In the genomic region with DNA sequence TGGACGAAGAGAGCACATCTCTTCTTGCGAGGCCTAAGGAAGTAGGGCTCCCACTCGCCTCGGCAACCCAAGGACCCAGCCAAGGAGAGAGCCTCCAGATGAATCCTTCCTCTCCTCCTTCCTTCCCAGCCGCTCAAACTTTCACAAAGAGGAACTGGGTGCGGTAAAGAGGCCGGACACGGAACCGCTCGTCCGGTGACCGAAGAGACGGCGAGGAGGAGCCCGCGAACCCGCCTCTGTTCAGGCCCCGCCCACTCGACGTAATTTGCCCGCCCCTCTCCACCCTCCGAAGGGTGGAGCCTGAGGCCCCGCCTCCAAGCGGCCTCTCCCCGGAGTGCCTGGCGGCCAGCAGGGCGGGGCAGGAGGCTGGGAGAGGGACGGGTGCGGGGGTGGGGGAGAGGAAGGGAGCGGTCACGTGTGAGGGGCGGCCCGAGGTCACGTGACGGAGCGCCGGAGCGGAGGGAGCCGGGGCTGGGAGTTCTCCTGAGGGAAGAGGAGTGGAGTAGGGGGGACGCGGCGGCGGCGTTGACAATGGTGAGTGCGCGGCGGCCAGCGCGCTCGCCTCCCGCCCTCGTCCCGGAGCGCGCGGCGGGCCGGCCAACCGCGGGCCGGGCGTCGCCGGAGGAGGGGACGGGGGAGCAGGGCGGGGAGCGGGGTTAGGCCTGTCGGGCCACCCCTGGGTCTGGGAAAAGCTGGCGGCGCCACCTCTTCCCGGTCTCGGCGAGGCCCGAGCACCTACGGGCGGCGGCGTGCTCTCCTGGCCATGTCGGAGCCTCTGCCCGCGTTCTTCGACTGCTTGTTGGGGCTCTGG, we compare ENCODE assay signal across 8 cellular contexts. TPM values are rescaled to one million over a fixed set of nuclear protein-coding genes. Genes with fewer than 3 reads are reported as not detected.
DNase-seq lines count a peak whose midpoint lies in the region; ATAC-seq and TF ChIP-seq lines count a peak whose summit lies in the region.

A gene (plus strand): TSS at position 432 of the 811 bp plus-strand sequence. CDS start 100 bp downstream, at position 532.

- POLR2A ChIA-PET in PC-3 (lab: Charles Lee; ENCODE audit: unreplicated experiment) = interaction anchor here (0.6 kb wide), 1 partner anchor 91 kb away, joined by 4 read pairs; no protein-coding TSS in a partner anchor

- CTCF ChIA-PET in PC-3 (lab: Charles Lee) = no interaction called here

- peak; percentile 84 for ATAC-seq in GM21619 (IDR thresholded peaks at IDR 0.05; ENCODE audit: unreplicated experiment)
- peak; percentile 82 for ATAC-seq in PC-3

- no peak for TF ChIP-seq CTCF in PC-3 (conservative IDR thresholded peaks at IDR 0.05; ENCODE audit: low read depth, low read length)

- no peaks in the 10 kb centered on the region for H3K9me2 ChIP-seq in PC-3 (replicated peaks; ENCODE audit: low read length)

- DNase-seq in DMS53 (lab: John Stamatoyannopoulos, UW) (peak; percentile 99), PC-3 (peak; percentile 100), activated T-cell treated with anti-CD3 and anti-CD28 coated beads for 48 hours (ENCODE audit: low read depth) (peak; percentile 99), epithelial cell of prostate (ENCODE audit: low read depth, low spot score) (peak; percentile 83), mucosa of gallbladder (ENCODE audit: low spot score) (peak; percentile 99)
- DNase-seq in Jurkat, Clone E6-1 (ENCODE audit: low read depth, low spot score) = peak; percentile 93
- peak; percentile 97 to 98 for DNase-seq in stimulated activated CD8-positive, alpha-beta memory T cell treated with anti-CD3 and anti-CD28 coated beads, Interleukin-4, amount 100 ng/mL, for 4 hours (ENCODE audit: low read depth in 2 of 2, low spot score in 1 of 2)

- peak within 1 kb of the TSS; percentile 56 for H3K27ac ChIP-seq in PC-3 (ENCODE audit: low read length)
- peak within 1 kb of the TSS; percentile 94 for H3K27ac ChIP-seq in epithelial cell of prostate

- no peaks in the 10 kb centered on the region for H3K9me3 ChIP-seq in PC-3 (ENCODE audit: low read length)

- no peaks in the 10 kb centered on the region for H3K36me3 ChIP-seq in PC-3 (ENCODE audit: low read depth, low read length)

- intact Hi-C loops in PC-3 (cut with micrococcal nuclease) = loop anchor here (1.0 to 5.0 kb wide), 5 partner anchors 31 to 193 kb away; a partner anchor contains a TSS

- peak within 1 kb of the TSS; percentile 81 for H3K9ac ChIP-seq in PC-3 (ENCODE audit: low read length)

- H3K4me3 ChIP-seq in Jurkat, Clone E6-1 (ENCODE audit: low read length) = peak within 1 kb of the TSS; percentile 67
- H3K4me3 ChIP-seq in PC-3 (ENCODE audit: low read length) = peak within 1 kb of the TSS; percentile 93

- H3K27me3 ChIP-seq in PC-3 (ENCODE audit: low read length) = no peaks in the 10 kb centered on the region

- no TSS peak for BruUV-seq in PC-3 (replicated peaks; lab: Mats Ljungman, UMichigan)

- no peaks in the 10 kb centered on the region for H3F3A ChIP-seq in PC-3 (ENCODE audit: low read length, unreplicated experiment)

- peak within 1 kb of the TSS; percentile 89 for H3K4me2 ChIP-seq in PC-3 (ENCODE audit: low read length)

- peaks cover 23% of the 10 kb centered on the region for H3K4me1 ChIP-seq in PC-3 (ENCODE audit: insufficient read depth, low read length)

- peaks cover 9% of the 10 kb centered on the region; the same call in 1 of the 2 replicates for H4K20me1 ChIP-seq in PC-3 (ENCODE audit: low read length)

- H3K79me2 ChIP-seq in PC-3 (ENCODE audit: low read length) = peaks cover 48% of the 10 kb centered on the region

- peak within 1 kb of the TSS; percentile 90 for H2AFZ ChIP-seq in PC-3 (ENCODE audit: low read length)

RNA-seq across cellular contexts. Expression of the gene that starts here (rescaled TPM):
- polyA plus RNA-seq in Jurkat, Clone E6-1 (2012; ENCODE audit: insufficient read depth, insufficient read length) = 35.7 TPM
- total RNA-seq in PC-3 (2014; rRNA removed) (44.7 and 60.0 TPM in 2 replicates), mucosa of gallbladder (39.7 TPM)

Comparison
In these comparisons a context has a peak if more than half of its experiments do, and no peak if none do; other contexts are left out.
1. Peak in every context shown above with its lines: DNase-seq, ATAC-seq, H3K4me3 ChIP-seq and H3K27ac ChIP-seq.